ENCODE assay signal across 9 cellular contexts in genomic region chr17:83193336-83194188, GRCh38.
DNase-seq lines count a peak whose midpoint lies in the region; ATAC-seq, FAIRE-seq and TF ChIP-seq lines count a peak whose summit lies in the region.
"Had no signal": no experiment of that assay in that cellular context is flagged by ENCODE, and none has a peak within 500 bp of the region (broad histone marks: within the 10 kb centered on the region; RNA-seq: fewer than 3 reads in every experiment).

No MANE protein-coding gene starts in this region.

- no peak overlapping the region for H2BK15ac ChIP-seq in neuronal stem cell (ENCODE audit: low read length)

- peak overlapping the region; percentile 65 for H4K8ac ChIP-seq in neuronal stem cell (ENCODE audit: low read depth, low read length)

- intact Hi-C loops in K562 (cut with micrococcal nuclease): no loop called here

- no peak overlapping the region for H3K4me3 ChIP-seq in ACC112 (ENCODE audit: low read depth, low read length)
- no peak overlapping the region for H3K4me3 ChIP-seq in K562
- peak overlapping the region in 1 of 2 donors; percentile 10 for H3K4me3 ChIP-seq in neuronal stem cell (ENCODE audit: low read length in 2 of 2)

- H4K91ac ChIP-seq in neuronal stem cell (ENCODE audit: low read depth, low read length, poor library complexity): no peak overlapping the region

- no peaks in the 10 kb centered on the region; the same call in 1 of the 2 replicates for H3K36me3 ChIP-seq in ACC112 (ENCODE audit: insufficient read depth, low read length)
- no peaks in the 10 kb centered on the region for H3K36me3 ChIP-seq in K562 (ENCODE audit: control insufficient read depth, insufficient read depth, low read length)
- no peaks in the 10 kb centered on the region for H3K36me3 ChIP-seq in neuronal stem cell (replicated peaks in 1 of 2; ENCODE audit: control insufficient read depth in 2 of 2, insufficient read depth in 2 of 2, low read length in 2 of 2)

- no peak overlapping the region for H3K4ac ChIP-seq in neuronal stem cell (ENCODE audit: low read length)

- H3K79me2 ChIP-seq in ACC112 (ENCODE audit: control insufficient read depth, insufficient read depth, low read length, unreplicated experiment) (no peaks in the 10 kb centered on the region), K562 (ENCODE audit: control insufficient read depth, insufficient read depth, low read length) (no peaks in the 10 kb centered on the region)

- no peak overlapping the region for H3K18ac ChIP-seq in neuronal stem cell (ENCODE audit: low read length)

- CTCF ChIA-PET in K562 (lab: Yijun Ruan, JAX; ENCODE audit: low intra/inter-chr PET ratio): no interaction called here

- H3K4me1 ChIP-seq in ACC112 (ENCODE audit: control insufficient read depth, insufficient read depth, low read length, unreplicated experiment) (peaks cover 40% of the 10 kb centered on the region), K562 (replicated peaks in 1 of 2; ENCODE audit: control insufficient read depth in 2 of 2, insufficient read depth in 2 of 2, low read length in 2 of 2) (peaks cover 0 to 47% of the 10 kb centered on the region in 2 experiments; a peak in 2 of 5 replicates), neuronal stem cell (ENCODE audit: control insufficient read depth in 2 of 2, insufficient read depth in 1 of 2, low read depth in 1 of 2, low read length in 2 of 2) (no peaks in the 10 kb centered on the region)

- no peak for TF ChIP-seq CTCF in K562 (IDR thresholded peaks at IDR 0.05 in 2 of 3, conservative IDR thresholded peaks at IDR 0.05 in 1 of 3; ENCODE audit: insufficient read depth in 2 of 3, low read depth in 1 of 3, low read length in 3 of 3)

- no peak overlapping the region for H2BK12ac ChIP-seq in neuronal stem cell (ENCODE audit: low read length)

- no peaks in the 10 kb centered on the region for H3K9me1 ChIP-seq in K562 (ENCODE audit: control insufficient read depth, insufficient read depth, low read length)

- H3K9me3 ChIP-seq in K562 (replicated peaks; ENCODE audit: control insufficient read depth, insufficient read depth, low read depth, low read length): no peaks in the 10 kb centered on the region
- peaks cover 6 to 27% of the 10 kb centered on the region in 2 donors for H3K9me3 ChIP-seq in neuronal stem cell (replicated peaks in 1 of 2; ENCODE audit: control insufficient read depth in 2 of 2, insufficient read depth in 1 of 2, low read depth in 1 of 2, low read length in 2 of 2)

- H3K79me1 ChIP-seq in neuronal stem cell (ENCODE audit: low read depth, low read length): peaks cover 2% of the 10 kb centered on the region

- TF ChIP-seq RAD21 in K562 (CRISPR knock-in tag; conservative IDR thresholded peaks at IDR 0.05 in 1 of 2, IDR thresholded peaks at IDR 0.05 in 1 of 2): no peak

- H3K27me3 ChIP-seq in ACC112 (ENCODE audit: insufficient read depth, low read length) (no peaks in the 10 kb centered on the region), K562 (ENCODE audit: control insufficient read depth in 2 of 2, insufficient read depth in 2 of 2, low read length in 2 of 2) (peaks cover 3 to 22% of the 10 kb centered on the region in 2 experiments; a peak in 3 of 5 replicates), neuronal stem cell (ENCODE audit: control insufficient read depth in 3 of 3, insufficient read depth in 3 of 3, low read depth in 1 of 3, low read length in 3 of 3) (no peaks in the 10 kb centered on the region)

- no peak overlapping the region for H3K23ac ChIP-seq in neuronal stem cell (ENCODE audit: low read depth, low read length, poor library complexity)

- no peak for TF ChIP-seq EP300 in K562 (IDR thresholded peaks at IDR 0.05; ENCODE audit: low read length)

- peak overlapping the region; percentile 37; the same call in 1 of the 2 replicates for H3K27ac ChIP-seq in ACC112 (ENCODE audit: low read depth, low read length)
- H3K27ac ChIP-seq in K562 (ENCODE audit: extremely low read depth, low read depth, low read length): no peak overlapping the region
- no peak overlapping the region for H3K27ac ChIP-seq in neuronal stem cell (replicated peaks; ENCODE audit: low read length)

- BruUV-seq in K562 (replicated peaks; lab: Mats Ljungman, UMichigan): no TSS peak

- in situ Hi-C loops in K562 (cut with MboI): no loop called here

- no peak overlapping the region for H2BK5ac ChIP-seq in neuronal stem cell (ENCODE audit: low read length)

- ATAC-seq in K562 (no peak), HG02870 (IDR thresholded peaks at IDR 0.05; ENCODE audit: unreplicated experiment) (no peak)

- POLR2A ChIA-PET in K562 (lab: Yijun Ruan, JAX): no interaction called here

- H3K4me2 ChIP-seq in K562 (ENCODE audit: insufficient read depth, low read length): no peak overlapping the region
- no peak overlapping the region for H3K4me2 ChIP-seq in neuronal stem cell (ENCODE audit: insufficient read depth, low read length, poor library complexity, severe bottlenecking)

- DNase-seq in KG1 (lab: John Stamatoyannopoulos, UW) (peak; percentile 46), K562 (ENCODE audit: extremely low read depth in 1 of 4, low spot score in 3 of 4) (no peak), neuronal stem cell (ENCODE audit: low spot score) (no peak), hippocampal formation (lab: John Stamatoyannopoulos, UW) (no peak), NCI-H1092 (lab: John Stamatoyannopoulos, UW) (no peak), activated gamma-delta T cell (lab: John Stamatoyannopoulos, UW) (no peak)
- DNase-seq: NCI-H226 had no signal

- TF ChIP-seq POLR2A in K562 (conservative IDR thresholded peaks at IDR 0.05): no peak

- no peak overlapping the region for H2BK120ac ChIP-seq in neuronal stem cell (ENCODE audit: low read depth, low read length)

- H4K20me1 ChIP-seq in K562 (replicated peaks; ENCODE audit: control insufficient read depth, insufficient read depth, low read length): no peaks in the 10 kb centered on the region

- peak overlapping the region; percentile 63 for H2AK5ac ChIP-seq in neuronal stem cell (ENCODE audit: low read depth, low read length)

- H2AFZ ChIP-seq in ACC112 (ENCODE audit: low read length, unreplicated experiment) (no peak overlapping the region), K562 (ENCODE audit: low read depth, low read length) (peak overlapping the region; percentile 22; the same call in 1 of the 2 replicates), neuronal stem cell (ENCODE audit: low read length) (no peak overlapping the region)

- H3K14ac ChIP-seq in neuronal stem cell (ENCODE audit: low read length): peak overlapping the region; percentile 56

- WGBS in K562 (ENCODE audit: insufficient coverage, low coverage, missing lambda C conversion rate): 24% methylated on average over 13 of the region's 13 CpGs
- WGBS in neuronal stem cell (ENCODE audit: extremely low coverage in 2 of 2, insufficient read length in 2 of 2, insufficient replicate concordance in 1 of 2), 2 donors: no CpG with 5 or more reads among the region's 13 CpGs

- no peak for FAIRE-seq in K562 (lab: Jason Lieb, UNC)

- H3K9ac ChIP-seq in K562 (ENCODE audit: insufficient read depth in 1 of 2, low read depth in 2 of 2, low read length in 2 of 2): no peak overlapping the region
- H3K9ac ChIP-seq in neuronal stem cell (ENCODE audit: low read depth, low read length, poor library complexity): no peak overlapping the region

TF ChIP-seq in K562, 482 proteins besides CTCF, POLR2A, EP300 and RAD21:
- TF ChIP-seq PRPF4 (IDR thresholded peaks at IDR 0.05; ENCODE audit: insufficient read depth, low read depth, low read length, poor library complexity, severe bottlenecking): no peak
- 0 out of 6 replicates have a peak, but pooled peaks of 1 of the 3 experiments have one; percentile 6 for TF ChIP-seq ZBTB11 (CRISPR knock-in tag; IDR thresholded peaks at IDR 0.05)
